ENCODE assay signal across 35 cellular contexts in genomic region chr19:963401-964022, GRCh38. TPM values are rescaled to one million over a fixed set of nuclear protein-coding genes. Genes with fewer than 3 reads are reported as not detected.
A peak's percentile ranks its signal among the peaks of the same experiment; 100 is the strongest.
DNase-seq lines count a peak whose midpoint lies in the region; ATAC-seq, FAIRE-seq and TF ChIP-seq lines count a peak whose summit lies in the region.
"Had no signal": no experiment of that assay in that cellular context is flagged by ENCODE, and none has a peak within 500 bp of the region (broad histone marks: within the 10 kb centered on the region; RNA-seq: fewer than 3 reads in every experiment).

No MANE protein-coding gene starts in this region.

- H2BK120ac ChIP-seq in H1 (replicated peaks; ENCODE audit: low read depth, low read length) (no peak overlapping the region), neuronal stem cell (ENCODE audit: low read depth, low read length) (no peak overlapping the region)

- no peak overlapping the region for H3K27ac Mint-ChIP-seq in activated naive CD4-positive, alpha-beta T cell treated with anti-CD3 and anti-CD28 coated beads, Interleukin-2, amount 10 ng/mL, durations not matched to agents 7 days and 5 days
- H3K27ac Mint-ChIP-seq: activated CD4-positive, alpha-beta memory T cell treated with anti-CD3 and anti-CD28 coated beads, Interleukin-2, amount 10 ng/mL, durations not matched to agents 7 days and 5 days; CD8-positive, alpha-beta memory T cell had no signal

- H3K14ac ChIP-seq in H1 (ENCODE audit: insufficient read length) (no peak overlapping the region), neuronal stem cell (ENCODE audit: low read length) (peak overlapping the region; percentile 47)

- H3K27me3 ChIP-seq in H1 (replicated peaks in 1 of 4; ENCODE audit: control insufficient read depth in 3 of 4, extremely low read depth in 1 of 4, insufficient read depth in 3 of 4, low read length in 3 of 4) (no peaks in the 10 kb centered on the region), neuronal stem cell (ENCODE audit: control insufficient read depth in 3 of 3, insufficient read depth in 3 of 3, low read depth in 1 of 3, low read length in 3 of 3) (no peaks in the 10 kb centered on the region)
- H3K27me3 ChIP-seq: breast epithelium, esophagus squamous epithelium, foreskin keratinocyte, sigmoid colon had no signal

- H2AFZ ChIP-seq in H1 (ENCODE audit: low read length) = no peak overlapping the region
- H2AFZ ChIP-seq in neuronal stem cell (ENCODE audit: low read length) = no peak overlapping the region

- no peak overlapping the region for H3K27ac ChIP-seq in H1 (ENCODE audit: low read depth, low read length)
- H3K27ac ChIP-seq in neuronal stem cell (replicated peaks; ENCODE audit: low read length) = no peak overlapping the region
- H3K27ac ChIP-seq: breast epithelium, esophagus squamous epithelium, foreskin keratinocyte, left ventricle myocardium inferior, prostate gland, sigmoid colon, tibial artery had no signal

- no peak for TF ChIP-seq RAD21 in H1 (IDR thresholded peaks at IDR 0.05 in 1 of 2, conservative IDR thresholded peaks at IDR 0.05 in 1 of 2; ENCODE audit: low read depth in 2 of 2, low read length in 2 of 2)

- no peak for FAIRE-seq in H1 (lab: Jason Lieb, UNC)
- FAIRE-seq: GM18507, GM19239, TTC549 had no signal

- TF ChIP-seq POLR2A in H1 (IDR thresholded peaks at IDR 0.05; ENCODE audit: control extremely low read depth in 1 of 2, low read depth in 2 of 2, low read length in 2 of 2) = no peak

- H3K9me3 ChIP-seq in H1 (ENCODE audit: insufficient read depth in 2 of 2, low read depth in 1 of 2, low read length in 1 of 2) (peaks cover 0 to 10% of the 10 kb centered on the region in 2 experiments; a peak in 1 of 4 replicates), neuronal stem cell (replicated peaks in 1 of 2; ENCODE audit: control insufficient read depth in 2 of 2, insufficient read depth in 1 of 2, low read depth in 1 of 2, low read length in 2 of 2) (peaks cover 14 to 23% of the 10 kb centered on the region in 2 donors)
- H3K9me3 ChIP-seq: breast epithelium, esophagus squamous epithelium, prostate gland, sigmoid colon, tibial artery had no signal

- H3K4me1 Mint-ChIP-seq in activated naive CD4-positive, alpha-beta T cell treated with anti-CD3 and anti-CD28 coated beads, Interleukin-2, amount 10 ng/mL, durations not matched to agents 7 days and 5 days = peaks cover 20% of the 10 kb centered on the region
- H3K4me1 Mint-ChIP-seq: CD8-positive, alpha-beta memory T cell; naive B cell had no signal

- H3K36me3 Mint-ChIP-seq in activated naive CD4-positive, alpha-beta T cell treated with anti-CD3 and anti-CD28 coated beads, Interleukin-2, amount 10 ng/mL, durations not matched to agents 7 days and 5 days = peaks cover 41% of the 10 kb centered on the region

- H3K36me3 ChIP-seq in H1 (ENCODE audit: control insufficient read depth in 2 of 4, insufficient read depth in 4 of 4, low read length in 3 of 4) (peaks cover 8 to 37% (median 23%) of the 10 kb centered on the region in 4 experiments), neuronal stem cell (replicated peaks in 1 of 2; ENCODE audit: control insufficient read depth in 2 of 2, insufficient read depth in 2 of 2, low read length in 2 of 2) (peaks cover 57 to 88% of the 10 kb centered on the region in 2 donors)
- H3K36me3 ChIP-seq: breast epithelium, prostate gland had no signal

- H2BK5ac ChIP-seq in H1 (ENCODE audit: low read depth, low read length) (peak overlapping the region; percentile 12; the same call in 1 of the 2 replicates), neuronal stem cell (ENCODE audit: low read length) (peak overlapping the region; percentile 66)

- H2BK20ac ChIP-seq in H1 (ENCODE audit: low read length) = no peak overlapping the region

- H3K23me2 ChIP-seq in H1 (ENCODE audit: low read depth, low read length) = no peaks in the 10 kb centered on the region

- no peak overlapping the region for H3K4me3 Mint-ChIP-seq in activated naive CD4-positive, alpha-beta T cell treated with anti-CD3 and anti-CD28 coated beads, Interleukin-2, amount 10 ng/mL, durations not matched to agents 7 days and 5 days
- H3K4me3 Mint-ChIP-seq: activated CD4-positive, alpha-beta memory T cell treated with anti-CD3 and anti-CD28 coated beads, Interleukin-2, amount 10 ng/mL, durations not matched to agents 7 days and 5 days; CD8-positive, alpha-beta memory T cell; naive B cell had no signal

- H4K91ac ChIP-seq in H1 (replicated peaks; ENCODE audit: insufficient read length, low read length) (no peak overlapping the region), neuronal stem cell (ENCODE audit: low read depth, low read length, poor library complexity) (no peak overlapping the region)

- POLR2A ChIA-PET in H1 (lab: Charles Lee; ENCODE audit: partially characterized antibody) = interaction anchor here (1.2 to 1.7 kb wide), 3 partner anchors 21 to 65 kb away, joined by 3 to 9 read pairs (median 3); partner anchors contain the start of gene WDR18

- H4K8ac ChIP-seq in H1 (ENCODE audit: extremely low read depth, insufficient read depth, low read length) (peak overlapping the region; percentile 28; the same call in 1 of the 2 replicates), neuronal stem cell (ENCODE audit: low read depth, low read length) (no peak overlapping the region)

- no peak for ATAC-seq in GM21381 (IDR thresholded peaks at IDR 0.05; ENCODE audit: unreplicated experiment)
- no peak for ATAC-seq in HG03159 (IDR thresholded peaks at IDR 0.05; ENCODE audit: unreplicated experiment)
- ATAC-seq: foreskin keratinocyte had no signal

- H2AK5ac ChIP-seq in H1 (ENCODE audit: low read depth, low read length) = no peak overlapping the region
- H2AK5ac ChIP-seq in neuronal stem cell (ENCODE audit: low read depth, low read length) = peak overlapping the region; percentile 43

- CTCF ChIA-PET in H1 (lab: Charles Lee; ENCODE audit: partially characterized antibody) = interaction anchor here (0.5 to 2.0 kb wide), 3 partner anchors 13 to 40 kb away, joined by 5 to 6 read pairs (median 5); no protein-coding TSS in a partner anchor
- CTCF ChIA-PET in activated naive CD4-positive, alpha-beta T cell treated with anti-CD3 and anti-CD28 coated beads, Interleukin-2, amount 10 ng/mL, durations not matched to agents 7 days and 5 days (lab: Charles Lee) = no interaction called here

- H3K18ac ChIP-seq in H1 (ENCODE audit: extremely low read depth, low read length) (no peak overlapping the region), neuronal stem cell (ENCODE audit: low read length) (no peak overlapping the region)

- peak; percentile 69 for DNase-seq in ELF-1 (ENCODE audit: low read depth, low spot score)
- DNase-seq in NCI-H226 = peak; percentile 66
- no peak for DNase-seq in H1 (ENCODE audit: low read depth in 1 of 2, low spot score in 2 of 2)
- no peak for DNase-seq in neuronal stem cell (ENCODE audit: low spot score)
- DNase-seq in activated naive CD4-positive, alpha-beta T cell treated with anti-CD3 and anti-CD28 coated beads, Interleukin-2, amount 10 ng/mL, durations not matched to agents 7 days and 5 days = no peak
- DNase-seq in activated naive CD4-positive, alpha-beta T cell treated with Interleukin-2 at 50 U/mL for 16 hours = no peak
- DNase-seq: activated CD4-positive, alpha-beta memory T cell treated with anti-CD3 and anti-CD28 coated beads, Interleukin-2, amount 10 ng/mL, durations not matched to agents 7 days and 5 days; activated CD4-positive, CD25-positive, alpha-beta regulatory T cell treated with anti-CD3 and anti-CD28 coated beads, Interleukin-2, amount 50 U/mL, for 72 hours; activated CD8-positive, alpha-beta memory T cell treated with anti-CD3 and anti-CD28 coated beads, Interleukin-2, amount 50 U/mL, for 48 hours; activated naive CD4-positive, alpha-beta T cell treated with anti-CD3 and anti-CD28 coated beads, Interleukin-2, amount 50 U/mL, for 16 hours; CD8-positive, alpha-beta memory T cell; DMS 273 treated with DMSO at 0.1 percent for 48 hours; EL; esophagus squamous epithelium; foreskin keratinocyte; HCEC 1CT; left ventricle myocardium inferior; naive B cell; NCI-H1436 treated with DMSO at 0.1 percent for 48 hours; NCI-H446 treated with DMSO at 0.1 percent for 48 hours; sigmoid colon; stimulated activated CD4-positive, alpha-beta T cell treated with anti-CD3 and anti-CD28 coated beads, Interleukin-4, amount 100 ng/mL, for 24 hours; T-helper 1 cell; tibial artery had no signal

- no peak overlapping the region for H2BK15ac ChIP-seq in H1 (ENCODE audit: low read length)
- no peak overlapping the region for H2BK15ac ChIP-seq in neuronal stem cell (ENCODE audit: low read length)

- no peak overlapping the region for H3K4ac ChIP-seq in H1 (replicated peaks; ENCODE audit: insufficient read length, low read depth, low read length)
- H3K4ac ChIP-seq in neuronal stem cell (ENCODE audit: low read length) = no peak overlapping the region

- H3K4me3 ChIP-seq in H1 (ENCODE audit: extremely low read depth in 1 of 4, insufficient read depth in 2 of 4, low read depth in 3 of 4, low read length in 4 of 4) = no peak overlapping the region
- H3K4me3 ChIP-seq in neuronal stem cell (ENCODE audit: low read length in 2 of 2) = peak overlapping the region in 1 of 2 donors; percentile 65
- H3K4me3 ChIP-seq: breast epithelium, esophagus squamous epithelium, left ventricle myocardium inferior, prostate gland, sigmoid colon, tibial artery had no signal

- H3K27me3 Mint-ChIP-seq in activated naive CD4-positive, alpha-beta T cell treated with anti-CD3 and anti-CD28 coated beads, Interleukin-2, amount 10 ng/mL, durations not matched to agents 7 days and 5 days = no peaks in the 10 kb centered on the region
- H3K27me3 Mint-ChIP-seq: activated CD4-positive, alpha-beta memory T cell treated with anti-CD3 and anti-CD28 coated beads, Interleukin-2, amount 10 ng/mL, durations not matched to agents 7 days and 5 days; CD8-positive, alpha-beta memory T cell; naive B cell had no signal

- no peak for TF ChIP-seq EP300 in H1 (IDR thresholded peaks at IDR 0.05; ENCODE audit: borderline replicate concordance in 1 of 2, low read depth in 2 of 2, low read length in 2 of 2)

- peaks cover 0 to 3% of the 10 kb centered on the region in 2 experiments for H4K20me1 ChIP-seq in H1 (replicated peaks in 1 of 2; ENCODE audit: control insufficient read depth in 1 of 2, insufficient read depth in 2 of 2, low read length in 2 of 2)

- H3K9ac ChIP-seq in H1 (replicated peaks in 1 of 4; ENCODE audit: extremely low read depth in 1 of 4, low read depth in 3 of 4, low read length in 3 of 4) = no peak overlapping the region
- peak overlapping the region; percentile 53 for H3K9ac ChIP-seq in neuronal stem cell (ENCODE audit: low read depth, low read length, poor library complexity)

- 89% methylated on average over 8 of the region's 16 CpGs; no CpG with 5 or more reads in 1 of the 2 experiments for WGBS in H1 (ENCODE audit: extremely low coverage in 1 of 2, insufficient coverage in 1 of 2, insufficient read length in 1 of 2, insufficient replicate concordance in 2 of 2, low coverage in 1 of 2, low lambda C conversion rate in 2 of 2, missing lambda C conversion rate in 1 of 2), 2 experiments
- no CpG with 5 or more reads among the region's 16 CpGs for WGBS in neuronal stem cell (ENCODE audit: extremely low coverage in 2 of 2, insufficient read length in 2 of 2, insufficient replicate concordance in 1 of 2), 2 donors

- no peak for TF ChIP-seq CTCF in H1 (IDR thresholded peaks at IDR 0.05; ENCODE audit: control extremely low read depth in 1 of 3, insufficient read depth in 1 of 3, low read depth in 1 of 3, low read length in 3 of 3)

- no peak overlapping the region for H2BK12ac ChIP-seq in H1 (ENCODE audit: low read depth, low read length)
- H2BK12ac ChIP-seq in neuronal stem cell (ENCODE audit: low read length) = no peak overlapping the region

- H3K9me3 Mint-ChIP-seq in activated naive CD4-positive, alpha-beta T cell treated with anti-CD3 and anti-CD28 coated beads, Interleukin-2, amount 10 ng/mL, durations not matched to agents 7 days and 5 days = no peaks in the 10 kb centered on the region
- H3K9me3 Mint-ChIP-seq: CD8-positive, alpha-beta memory T cell had no signal

- peaks cover 0 to 8% (median 4%) of the 10 kb centered on the region in 4 experiments; a peak in 3 of 7 replicates for H3K4me1 ChIP-seq in H1 (replicated peaks in 1 of 4; ENCODE audit: control insufficient read depth in 3 of 4, insufficient read depth in 4 of 4, low read length in 3 of 4)
- H3K4me1 ChIP-seq in neuronal stem cell (ENCODE audit: control insufficient read depth in 2 of 2, insufficient read depth in 1 of 2, low read depth in 1 of 2, low read length in 2 of 2) = peaks cover 0 to 11% of the 10 kb centered on the region in 2 donors
- H3K4me1 ChIP-seq: breast epithelium, foreskin keratinocyte, left ventricle myocardium inferior, prostate gland, sigmoid colon, tibial artery had no signal

- no peak overlapping the region for H3K4me2 ChIP-seq in H1 (ENCODE audit: insufficient read depth in 1 of 2, low read depth in 2 of 2, low read length in 2 of 2)
- H3K4me2 ChIP-seq in neuronal stem cell (ENCODE audit: insufficient read depth, low read length, poor library complexity, severe bottlenecking) = no peak overlapping the region

- H3K79me2 ChIP-seq in H1 (ENCODE audit: control insufficient read depth in 1 of 2, insufficient read depth in 2 of 2, low read length in 2 of 2) = 0 out of 4 replicates have a peak, but pooled peaks cover 0 to 3% of the 10 kb centered on the region in 2 experiments

- H3K23ac ChIP-seq in H1 (ENCODE audit: insufficient read length) = no peak overlapping the region
- no peak overlapping the region for H3K23ac ChIP-seq in neuronal stem cell (ENCODE audit: low read depth, low read length, poor library complexity)

- H3K56ac ChIP-seq in H1 (replicated peaks; ENCODE audit: insufficient read length, low read depth, low read length) = no peak overlapping the region

- H3K79me1 ChIP-seq in H1 (ENCODE audit: low read depth, low read length) = no peaks in the 10 kb centered on the region
- peaks cover 26% of the 10 kb centered on the region for H3K79me1 ChIP-seq in neuronal stem cell (ENCODE audit: low read depth, low read length)

- no peak overlapping the region for H4K5ac ChIP-seq in H1 (ENCODE audit: insufficient read length, low read depth, low read length)

RNA-seq across cellular contexts. Expression of gene WDR18, which starts 20.6 kb away (rescaled TPM):
- total RNA-seq in H1 (2021; fragmentation: NEBNext Ultra II Directional; extraction: Animal tissue kit (Norgen Biotek cat#: 25700)) = 87.7 and 90.1 TPM in 2 replicates
- polyA plus RNA-seq in H1 (2011; rRNA removed) = 177 and 264 TPM in 2 replicates
- 143 TPM for polyA plus RNA-seq in H1 (2011; cell fraction: cytosol; rRNA removed)
- polyA plus RNA-seq in H1 (2011; cell fraction: nucleus; rRNA removed) = 218 TPM
- polyA plus RNA-seq in H1 (2012, experiment 1 of 2) = 107 to 120 TPM (median 118 TPM) in 4 replicates
- polyA plus RNA-seq in H1 (2012, experiment 2 of 2) = 195 TPM
- polyA plus RNA-seq in H1 (2013, experiment 1 of 2) = 52.1 TPM
- 49.3 TPM for polyA plus RNA-seq in H1 (2013, experiment 2 of 2)
- 46.1 and 53.0 TPM in 2 replicates for polyA minus RNA-seq in H1 (2011; rRNA and poly(A)+ RNA removed)
- 101 TPM for polyA minus RNA-seq in H1 (2011; cell fraction: cytosol; rRNA and poly(A)+ RNA removed)
- 65.5 TPM for polyA minus RNA-seq in H1 (2011; cell fraction: nucleus; rRNA and poly(A)+ RNA removed)
- polyA plus RNA-seq in neuronal stem cell (2013, experiment 1 of 2) = 42.0 TPM
- polyA plus RNA-seq in neuronal stem cell (2013, experiment 2 of 2) = 41.4 TPM

RNA-seq across cellular contexts. Expression of gene GRIN3B, which starts 36.7 kb away (rescaled TPM):
- total RNA-seq in H1 (2021; fragmentation: NEBNext Ultra II Directional; extraction: Animal tissue kit (Norgen Biotek cat#: 25700)) = 0.45 and 0.63 TPM in 2 replicates
- polyA plus RNA-seq in H1 (2011; rRNA removed) = 1.0 and 2.0 TPM in 2 replicates
- 1.4 TPM for polyA plus RNA-seq in H1 (2011; cell fraction: cytosol; rRNA removed)
- 8.4 TPM for polyA plus RNA-seq in H1 (2011; cell fraction: nucleus; rRNA removed)
- 0.14 to 1.1 TPM (median 0.78 TPM) in 4 replicates for polyA plus RNA-seq in H1 (2012, experiment 1 of 2)
- polyA plus RNA-seq in H1 (2012, experiment 2 of 2) = 0.13 TPM
- polyA plus RNA-seq in H1 (2013, experiment 1 of 2) = 0.93 TPM
- 0.74 TPM for polyA plus RNA-seq in H1 (2013, experiment 2 of 2)
- 0.27 and 0.28 TPM in 2 replicates for polyA minus RNA-seq in H1 (2011; rRNA and poly(A)+ RNA removed)
- 0.29 TPM for polyA minus RNA-seq in H1 (2011; cell fraction: cytosol; rRNA and poly(A)+ RNA removed)
- polyA minus RNA-seq in H1 (2011; cell fraction: nucleus; rRNA and poly(A)+ RNA removed) = 1.1 TPM
- 4.2 TPM for polyA plus RNA-seq in neuronal stem cell (2013, experiment 1 of 2)
- 3.9 TPM for polyA plus RNA-seq in neuronal stem cell (2013, experiment 2 of 2)
- total RNA-seq: CD8-positive, alpha-beta memory T cell; esophagus squamous epithelium; left ventricle myocardium inferior had no signal
- polyA plus RNA-seq: CD8-positive, alpha-beta memory T cell had no signal

RNA-seq across cellular contexts. Expression of gene ARID3A, which starts 37.7 kb away (rescaled TPM):
- 77.4 and 78.4 TPM in 2 replicates for total RNA-seq in H1 (2021; fragmentation: NEBNext Ultra II Directional; extraction: Animal tissue kit (Norgen Biotek cat#: 25700))
- polyA plus RNA-seq in H1 (2011; rRNA removed) = 40.5 and 59.3 TPM in 2 replicates
- 36.7 TPM for polyA plus RNA-seq in H1 (2011; cell fraction: cytosol; rRNA removed)
- polyA plus RNA-seq in H1 (2011; cell fraction: nucleus; rRNA removed) = 81.3 TPM
- polyA plus RNA-seq in H1 (2012, experiment 1 of 2) = 54.1 to 64.5 TPM (median 58.9 TPM) in 4 replicates
- polyA plus RNA-seq in H1 (2012, experiment 2 of 2) = 42.7 TPM
- 56.0 TPM for polyA plus RNA-seq in H1 (2013, experiment 1 of 2)
- polyA plus RNA-seq in H1 (2013, experiment 2 of 2) = 52.3 TPM
- polyA minus RNA-seq in H1 (2011; rRNA and poly(A)+ RNA removed) = 69.0 and 86.2 TPM in 2 replicates
- polyA minus RNA-seq in H1 (2011; cell fraction: cytosol; rRNA and poly(A)+ RNA removed) = 101 TPM
- polyA minus RNA-seq in H1 (2011; cell fraction: nucleus; rRNA and poly(A)+ RNA removed) = 66.4 TPM
- 61.6 TPM for polyA plus RNA-seq in neuronal stem cell (2013, experiment 1 of 2)
- 65.4 TPM for polyA plus RNA-seq in neuronal stem cell (2013, experiment 2 of 2)

RNA-seq across cellular contexts. Expression of gene KISS1R, which starts 46.4 kb away (rescaled TPM):
- 2.3 and 2.6 TPM in 2 replicates for total RNA-seq in H1 (2021; fragmentation: NEBNext Ultra II Directional; extraction: Animal tissue kit (Norgen Biotek cat#: 25700))
- 2.7 and 5.1 TPM in 2 replicates for polyA plus RNA-seq in H1 (2011; rRNA removed)
- 3.4 TPM for polyA plus RNA-seq in H1 (2011; cell fraction: cytosol; rRNA removed)
- 10.4 TPM for polyA plus RNA-seq in H1 (2011; cell fraction: nucleus; rRNA removed)
- 1.2 to 2.3 TPM (median 1.8 TPM) in 4 replicates for polyA plus RNA-seq in H1 (2012, experiment 1 of 2)
- 1.5 TPM for polyA plus RNA-seq in H1 (2012, experiment 2 of 2)
- 3.0 TPM for polyA plus RNA-seq in H1 (2013, experiment 1 of 2)
- polyA plus RNA-seq in H1 (2013, experiment 2 of 2) = 2.4 TPM
- 0.32 and 0.68 TPM in 2 replicates for polyA minus RNA-seq in H1 (2011; rRNA and poly(A)+ RNA removed)
- polyA minus RNA-seq in H1 (2011; cell fraction: cytosol; rRNA and poly(A)+ RNA removed) = 0.88 TPM
- 0.80 TPM for polyA minus RNA-seq in H1 (2011; cell fraction: nucleus; rRNA and poly(A)+ RNA removed)
- polyA plus RNA-seq in neuronal stem cell (2013, experiment 1 of 2) = 0.29 TPM
- polyA plus RNA-seq in neuronal stem cell (2013, experiment 2 of 2) = 0.39 TPM
- total RNA-seq: foreskin keratinocyte, left ventricle myocardium inferior, mesenteric fat pad, prostate gland, RPMI7951, sigmoid colon, SK-MEL-5 had no signal
- polyA plus RNA-seq: BJ, foreskin keratinocyte had no signal

RNA-seq across cellular contexts. Expression of gene R3HDM4, which starts 50.5 kb away (rescaled TPM):
- total RNA-seq in H1 (2021; fragmentation: NEBNext Ultra II Directional; extraction: Animal tissue kit (Norgen Biotek cat#: 25700)) = 76.1 and 76.8 TPM in 2 replicates
- 102 and 151 TPM in 2 replicates for polyA plus RNA-seq in H1 (2011; rRNA removed)
- polyA plus RNA-seq in H1 (2011; cell fraction: cytosol; rRNA removed) = 65.9 TPM
- 119 TPM for polyA plus RNA-seq in H1 (2011; cell fraction: nucleus; rRNA removed)
- polyA plus RNA-seq in H1 (2012, experiment 1 of 2) = 45.6 to 106 TPM (median 70.3 TPM) in 4 replicates
- polyA plus RNA-seq in H1 (2012, experiment 2 of 2) = 76.6 TPM
- polyA plus RNA-seq in H1 (2013, experiment 1 of 2) = 118 TPM
- polyA plus RNA-seq in H1 (2013, experiment 2 of 2) = 105 TPM
- 24.5 and 26.8 TPM in 2 replicates for polyA minus RNA-seq in H1 (2011; rRNA and poly(A)+ RNA removed)
- 31.3 TPM for polyA minus RNA-seq in H1 (2011; cell fraction: cytosol; rRNA and poly(A)+ RNA removed)
- polyA minus RNA-seq in H1 (2011; cell fraction: nucleus; rRNA and poly(A)+ RNA removed) = 24.6 TPM
- polyA plus RNA-seq in neuronal stem cell (2013, experiment 1 of 2) = 52.8 TPM
- polyA plus RNA-seq in neuronal stem cell (2013, experiment 2 of 2) = 52.4 TPM

Comparison
In these comparisons a context has a peak if more than half of its experiments do, and no peak if none do; other contexts are left out.
1. DNase-seq: peak in ELF-1 (single experiment) and NCI-H226 (single experiment); none in H1 (0 of 2), neuronal stem cell (single experiment), activated naive CD4-positive, alpha-beta T cell treated with anti-CD3 and anti-CD28 coated beads, Interleukin-2, amount 10 ng/mL, durations not matched to agents 7 days and 5 days (single experiment) and activated naive CD4-positive, alpha-beta T cell treated with Interleukin-2 at 50 U/mL for 16 hours (single experiment).